Comparison of ENCODE assay signal across 9 cellular contexts in the genomic region with DNA sequence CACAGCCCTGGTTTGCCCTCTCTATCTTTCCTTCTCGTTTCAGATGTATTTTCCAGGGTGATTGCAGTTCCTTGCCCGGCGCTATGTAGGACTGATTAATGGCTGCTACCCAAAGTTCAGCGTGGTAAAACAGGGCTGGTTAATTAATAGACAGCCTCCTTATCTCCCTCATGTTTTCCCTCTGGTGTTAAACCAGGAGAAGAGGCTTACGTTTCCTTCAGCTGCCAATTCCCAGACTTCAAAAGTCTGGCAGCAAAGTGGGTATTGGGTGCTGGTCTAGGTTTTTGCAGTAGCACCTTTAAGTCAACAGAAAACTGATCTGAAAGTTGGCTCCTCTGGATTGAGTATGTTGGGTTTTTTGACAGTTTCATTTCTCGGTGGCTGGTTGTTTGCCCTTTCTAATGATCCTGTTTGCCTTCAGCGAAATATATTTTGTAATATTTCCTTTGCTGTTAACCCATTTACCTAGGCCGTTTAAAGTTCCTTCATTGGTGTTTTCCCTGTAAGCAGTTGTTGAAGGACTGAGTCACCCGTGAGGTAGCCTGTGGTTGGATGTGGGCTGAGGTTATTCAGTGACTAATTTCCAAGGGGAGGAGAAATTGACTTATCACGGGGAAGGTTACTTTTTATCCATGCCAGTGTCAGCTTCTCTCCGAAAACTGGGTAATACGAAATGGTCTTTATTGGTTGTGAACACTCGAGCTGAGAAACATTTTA.
DNase-seq lines count a peak whose midpoint lies in the region; ATAC-seq and TF ChIP-seq lines count a peak whose summit lies in the region.
"Had no signal": no experiment of that assay in that cellular context is flagged by ENCODE, and none has a peak within 500 bp of the region (broad histone marks: within the 10 kb centered on the region; RNA-seq: fewer than 3 reads in every experiment).

No MANE protein-coding gene starts in this region.

- no peak overlapping the region for H2AFZ ChIP-seq in parathyroid adenoma

- DNase-seq in SIG-M5 treated with dmso at 0.1 percent for 504 hours (lab: John Stamatoyannopoulos, UW; ENCODE audit: unreplicated experiment) (peak; percentile 57), SIG-M5 (lab: John Stamatoyannopoulos, UW) (no peak), RPMI7951 (ENCODE audit: low read depth) (peak; percentile 94), choroid plexus epithelial cell (ENCODE audit: low read depth) (peak; percentile 97), NCI-H2107 treated with DMSO at 0.1 percent for 48 hours (lab: John Stamatoyannopoulos, UW; ENCODE audit: unreplicated experiment) (no peak)

- peak overlapping the region; percentile 21 for H3K4me2 ChIP-seq in parathyroid adenoma (ENCODE audit: low read length)
- H3K4me2 ChIP-seq: BLaER1 had no signal

- peaks cover 8% of the 10 kb centered on the region for H3K79me2 ChIP-seq in parathyroid adenoma

- H3K4me3 ChIP-seq in choroid plexus epithelial cell (ENCODE audit: low read depth, low read length) (peak overlapping the region; percentile 57), parathyroid adenoma (ENCODE audit: low read depth, low read length) (peak overlapping the region; percentile 20)
- H3K4me3 ChIP-seq: BLaER1 had no signal

- peak overlapping the region; percentile 97 for H3K27ac ChIP-seq in parathyroid adenoma
- H3K27ac ChIP-seq: BLaER1 had no signal

- no peaks in the 10 kb centered on the region for H3K36me3 ChIP-seq in parathyroid adenoma (ENCODE audit: control insufficient read depth, insufficient read depth, low read length)
- H3K36me3 ChIP-seq: BLaER1 had no signal

- peak; percentile 61 for ATAC-seq in HG02678 (IDR thresholded peaks at IDR 0.05; ENCODE audit: unreplicated experiment)
- no peak for ATAC-seq in GM18519 (IDR thresholded peaks at IDR 0.05; ENCODE audit: low FRiP score, unreplicated experiment)

- no peaks in the 10 kb centered on the region for H3K27me3 ChIP-seq in parathyroid adenoma (ENCODE audit: control insufficient read depth, insufficient read depth, low read length)
- H3K27me3 ChIP-seq: BLaER1 had no signal

- H3K4me1 ChIP-seq in parathyroid adenoma: peaks cover 62% of the 10 kb centered on the region

- H3K9ac ChIP-seq in parathyroid adenoma: no peak overlapping the region
- H3K9ac ChIP-seq: BLaER1 had no signal

- H3K9me3 ChIP-seq in parathyroid adenoma (ENCODE audit: control insufficient read depth, low read length): no peaks in the 10 kb centered on the region
- H3K9me3 ChIP-seq: BLaER1 had no signal

- TF ChIP-seq CTCF in choroid plexus epithelial cell (conservative IDR thresholded peaks at IDR 0.05; ENCODE audit: low read depth, low read length) (no peak), parathyroid adenoma (IDR thresholded peaks at IDR 0.05) (no peak)

Comparison
In these comparisons a context has a peak if more than half of its experiments do, and no peak if none do; other contexts are left out.
1. DNase-seq: peak in SIG-M5 treated with dmso at 0.1 percent for 504 hours (single experiment), RPMI7951 (single experiment) and choroid plexus epithelial cell (single experiment); none in SIG-M5 (single experiment) and NCI-H2107 treated with DMSO at 0.1 percent for 48 hours (single experiment).